ENCODE assay signal across 22 cellular contexts in the genomic region with DNA sequence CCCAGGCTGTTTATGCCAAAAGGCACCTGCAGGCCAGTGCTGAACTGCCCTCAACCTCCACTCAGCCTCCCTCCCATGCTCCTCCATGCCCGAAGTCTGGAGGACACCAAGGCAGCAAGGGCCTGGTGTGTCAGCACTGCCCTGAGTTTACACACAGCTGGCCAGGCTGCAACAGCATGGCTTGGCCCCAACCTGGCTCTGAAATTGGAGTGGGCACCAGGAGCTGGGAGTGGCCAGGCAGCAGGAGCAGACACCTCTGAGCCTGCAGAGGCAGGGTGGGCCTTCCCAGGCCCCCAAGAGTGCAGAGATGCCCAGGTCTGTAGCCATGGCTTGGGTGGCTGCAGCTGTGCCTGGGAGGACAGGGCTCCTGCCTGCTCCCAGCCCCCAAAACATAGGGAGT.
DNase-seq lines count a peak whose midpoint lies in the region; FAIRE-seq and TF ChIP-seq lines count a peak whose summit lies in the region.
"Had no signal": no experiment of that assay in that cellular context is flagged by ENCODE, and none has a peak within 500 bp of the region (broad histone marks: within the 10 kb centered on the region; RNA-seq: fewer than 3 reads in every experiment).

No MANE protein-coding gene starts in this region.

- no peak overlapping the region for H2AFZ ChIP-seq in neural progenitor cell (replicated peaks)

- DNase-seq in chondrocyte (ENCODE audit: low spot score) (peak; percentile 79), kidney (peak; percentile 44), spleen (peak; percentile 63), DMS 273 (lab: John Stamatoyannopoulos, UW; ENCODE audit: unreplicated experiment) (no peak), neural progenitor cell (ENCODE audit: low spot score) (no peak)
- DNase-seq in activated CD4-positive, alpha-beta T cell treated with anti-CD3 and anti-CD28 coated beads, Interleukin-2, amount 10 ng/mL, durations not matched to agents 24 days and 14 days = no peak
- DNase-seq: 8988T; ACHN; BE2C; C1 segment of cervical spinal cord; CD4-positive, alpha-beta memory T cell; CD4-positive, CD25-positive, alpha-beta regulatory T cell; CD8-positive, alpha-beta memory T cell; COR-L47; DMS79 treated with DMSO at 0.1 percent for 48 hours; GF-D8 had no signal

- no peak for TF ChIP-seq CTCF in chondrocyte (IDR thresholded peaks at IDR 0.05)
- TF ChIP-seq CTCF in kidney (IDR thresholded peaks at IDR 0.05; ENCODE audit: borderline replicate concordance, extremely low read depth, insufficient read depth) = no peak
- no peak for TF ChIP-seq CTCF in spleen (IDR thresholded peaks at IDR 0.05 in 8 of 11, conservative IDR thresholded peaks at IDR 0.05 in 3 of 11)
- TF ChIP-seq CTCF in neural progenitor cell (IDR thresholded peaks at IDR 0.05) = no peak

- no peak overlapping the region for H3K27ac Mint-ChIP-seq in chondrocyte (ENCODE audit: unreplicated experiment)
- H3K27ac Mint-ChIP-seq in neural progenitor cell = no peak overlapping the region
- no peak overlapping the region for H3K27ac Mint-ChIP-seq in activated CD4-positive, alpha-beta T cell treated with anti-CD3 and anti-CD28 coated beads, Interleukin-2, amount 10 ng/mL, durations not matched to agents 24 days and 14 days
- H3K27ac Mint-ChIP-seq: CD14-positive monocyte; CD4-positive, alpha-beta memory T cell; CD4-positive, CD25-positive, alpha-beta regulatory T cell; CD8-positive, alpha-beta memory T cell had no signal

- no peak overlapping the region for H3K9ac ChIP-seq in kidney (ENCODE audit: low read length in 2 of 2)
- no peak overlapping the region for H3K9ac ChIP-seq in neural progenitor cell
- H3K9ac ChIP-seq: BLaER1 had no signal

- H3K36me3 Mint-ChIP-seq in chondrocyte (ENCODE audit: low read depth) (no peaks in the 10 kb centered on the region), neural progenitor cell (no peaks in the 10 kb centered on the region)
- H3K36me3 Mint-ChIP-seq in activated CD4-positive, alpha-beta T cell treated with anti-CD3 and anti-CD28 coated beads, Interleukin-2, amount 10 ng/mL, durations not matched to agents 24 days and 14 days (ENCODE audit: low read depth) = no peaks in the 10 kb centered on the region
- H3K36me3 Mint-ChIP-seq: CD14-positive monocyte; CD4-positive, alpha-beta memory T cell; CD4-positive, CD25-positive, alpha-beta regulatory T cell; CD8-positive, alpha-beta memory T cell had no signal

- no peak overlapping the region for H3K4me3 ChIP-seq in kidney (ENCODE audit: low read length in 2 of 2)
- no peak overlapping the region for H3K4me3 ChIP-seq in spleen
- no peak overlapping the region for H3K4me3 ChIP-seq in neural progenitor cell
- H3K4me3 ChIP-seq: BLaER1 had no signal

- H3K27me3 Mint-ChIP-seq in chondrocyte (ENCODE audit: low read depth) (no peaks in the 10 kb centered on the region), neural progenitor cell (ENCODE audit: insufficient read depth, low read depth) (peaks cover 2% of the 10 kb centered on the region)
- no peaks in the 10 kb centered on the region for H3K27me3 Mint-ChIP-seq in activated CD4-positive, alpha-beta T cell treated with anti-CD3 and anti-CD28 coated beads, Interleukin-2, amount 10 ng/mL, durations not matched to agents 24 days and 14 days
- H3K27me3 Mint-ChIP-seq: CD4-positive, alpha-beta memory T cell; CD4-positive, CD25-positive, alpha-beta regulatory T cell had no signal

- H3F3A ChIP-seq in neural progenitor cell (ENCODE audit: low read depth) = no peaks in the 10 kb centered on the region

- no peak overlapping the region for H3K4me2 ChIP-seq in neural progenitor cell
- H3K4me2 ChIP-seq: BLaER1 had no signal

- H4K20me1 ChIP-seq in neural progenitor cell (ENCODE audit: low read depth) = no peaks in the 10 kb centered on the region

- FAIRE-seq in kidney (lab: Jason Lieb, UNC) = no peak
- FAIRE-seq: A204.1, G401.6, GM12891, GM19239 had no signal

- TF ChIP-seq POLR2A in spleen (IDR thresholded peaks at IDR 0.05) = no peak

- no peaks in the 10 kb centered on the region for H3K4me1 ChIP-seq in kidney (ENCODE audit: control insufficient read depth in 1 of 2, insufficient read depth in 1 of 2, low read depth in 1 of 2, low read length in 2 of 2)
- H3K4me1 ChIP-seq in spleen = no peaks in the 10 kb centered on the region
- no peaks in the 10 kb centered on the region for H3K4me1 ChIP-seq in neural progenitor cell
- H3K4me1 ChIP-seq: BE2C, BLaER1 had no signal

- H3K36me3 ChIP-seq in kidney (ENCODE audit: control insufficient read depth in 1 of 2, insufficient read depth in 2 of 2, low read length in 2 of 2) (no peaks in the 10 kb centered on the region), spleen (no peaks in the 10 kb centered on the region), neural progenitor cell (no peaks in the 10 kb centered on the region)
- H3K36me3 ChIP-seq: BE2C, BLaER1 had no signal

- H3K27ac ChIP-seq in kidney (ENCODE audit: low read depth in 2 of 2, low read length in 2 of 2) = no peak overlapping the region
- H3K27ac ChIP-seq in spleen = no peak overlapping the region
- no peak overlapping the region for H3K27ac ChIP-seq in neural progenitor cell
- H3K27ac ChIP-seq: BLaER1 had no signal

- H3K9me3 ChIP-seq in kidney (ENCODE audit: control insufficient read depth in 1 of 2, low read length in 2 of 2) = no peaks in the 10 kb centered on the region
- no peaks in the 10 kb centered on the region for H3K9me3 ChIP-seq in spleen
- H3K9me3 ChIP-seq in neural progenitor cell (ENCODE audit: low read depth) = no peaks in the 10 kb centered on the region
- H3K9me3 ChIP-seq: BE2C, BLaER1 had no signal

- H3K27me3 ChIP-seq in spleen (replicated peaks in 1 of 7) = no peaks in the 10 kb centered on the region
- H3K27me3 ChIP-seq in neural progenitor cell = no peaks in the 10 kb centered on the region
- H3K27me3 ChIP-seq: BE2C had no signal

- no peak overlapping the region for H3K4me3 Mint-ChIP-seq in chondrocyte (ENCODE audit: unreplicated experiment)
- no peak overlapping the region for H3K4me3 Mint-ChIP-seq in neural progenitor cell
- no peak overlapping the region for H3K4me3 Mint-ChIP-seq in activated CD4-positive, alpha-beta T cell treated with anti-CD3 and anti-CD28 coated beads, Interleukin-2, amount 10 ng/mL, durations not matched to agents 24 days and 14 days
- H3K4me3 Mint-ChIP-seq: CD14-positive monocyte; CD4-positive, alpha-beta memory T cell; CD4-positive, CD25-positive, alpha-beta regulatory T cell; CD8-positive, alpha-beta memory T cell had no signal

- intact Hi-C loops in kidney (cut with DNase I) (no loop called here), spleen (cut with DNase I; ENCODE audit: low total_unique reads) (no loop called here)
- intact Hi-C loops in activated CD4-positive, alpha-beta T cell treated with anti-CD3 and anti-CD28 coated beads, Interleukin-2, amount 10 ng/mL, durations not matched to agents 24 days and 14 days (cut with micrococcal nuclease) = no loop called here

- WGBS in spleen, 5 donors = 84 to 100% (median 91%) methylated on average over 1 of the region's 1 CpG

- H3K79me2 ChIP-seq in neural progenitor cell (ENCODE audit: low read depth) = no peaks in the 10 kb centered on the region

- H3K4me1 Mint-ChIP-seq in chondrocyte (ENCODE audit: low read depth) = no peaks in the 10 kb centered on the region
- H3K4me1 Mint-ChIP-seq in neural progenitor cell = no peaks in the 10 kb centered on the region
- H3K4me1 Mint-ChIP-seq in activated CD4-positive, alpha-beta T cell treated with anti-CD3 and anti-CD28 coated beads, Interleukin-2, amount 10 ng/mL, durations not matched to agents 24 days and 14 days = no peaks in the 10 kb centered on the region
- H3K4me1 Mint-ChIP-seq: CD14-positive monocyte; CD4-positive, alpha-beta memory T cell; CD4-positive, CD25-positive, alpha-beta regulatory T cell; CD8-positive, alpha-beta memory T cell had no signal

- H3K9me3 Mint-ChIP-seq in chondrocyte (ENCODE audit: low read depth) (peaks cover 8% of the 10 kb centered on the region), neural progenitor cell (no peaks in the 10 kb centered on the region)
- H3K9me3 Mint-ChIP-seq in activated CD4-positive, alpha-beta T cell treated with anti-CD3 and anti-CD28 coated beads, Interleukin-2, amount 10 ng/mL, durations not matched to agents 24 days and 14 days = no peaks in the 10 kb centered on the region
- H3K9me3 Mint-ChIP-seq: CD8-positive, alpha-beta memory T cell had no signal

Comparison
In these comparisons a context has a peak if more than half of its experiments do, and no peak if none do; other contexts are left out.
1. DNase-seq: peak in chondrocyte (single experiment), kidney (single experiment) and spleen (single experiment); none in DMS 273 (single experiment), neural progenitor cell (single experiment) and activated CD4-positive, alpha-beta T cell treated with anti-CD3 and anti-CD28 coated beads, Interleukin-2, amount 10 ng/mL, durations not matched to agents 24 days and 14 days (single experiment).